Comparison of ENCODE assay signal across 2 cellular contexts in genomic region chr3:133767607-133768006, GRCh38.
TF ChIP-seq lines count a peak whose summit lies in the region.

No MANE protein-coding gene starts in this region.

TF ChIP-seq in HepG2, 621 proteins besides CTCF, POLR2A, EP300 and RAD21:
- TF ChIP-seq ZNF562 (CRISPR knock-in tag; IDR thresholded peaks at IDR 0.05; ENCODE audit: borderline replicate concordance) (no peak), RBFOX2 (IDR thresholded peaks at IDR 0.05; ENCODE audit: low read depth, low read length) (peak; percentile 53; the same call in 1 of the 2 replicates), RBM22 (optimal IDR thresholded peaks at IDR 0.05; ENCODE audit: low read length) (peak; percentile 53), SYNCRIP (IDR thresholded peaks at IDR 0.05; ENCODE audit: insufficient read depth, low read depth, low read length) (no peak), GPN1 (CRISPR knock-in tag; IDR thresholded peaks at IDR 0.05; ENCODE audit: borderline replicate concordance) (no peak), ZNF350 (CRISPR knock-in tag; IDR thresholded peaks at IDR 0.05; ENCODE audit: borderline replicate concordance, low read depth) (no peak), RARA (CRISPR knock-in tag; IDR thresholded peaks at IDR 0.05) (no peak), CREB1 (IDR thresholded peaks at IDR 0.05) (peak; percentile 48; the same call in 1 of the 2 replicates), CREB1 (CRISPR knock-in tag; IDR thresholded peaks at IDR 0.05) (no peak), ATF7 (IDR thresholded peaks at IDR 0.05) (peak; percentile 95), ATF7 (CRISPR knock-in tag; IDR thresholded peaks at IDR 0.05) (no peak), SALL1 (CRISPR knock-in tag; IDR thresholded peaks at IDR 0.05) (no peak), MAZ (IDR thresholded peaks at IDR 0.05; ENCODE audit: borderline replicate concordance, low read depth, low read length) (no peak), MAZ (CRISPR knock-in tag; IDR thresholded peaks at IDR 0.05; ENCODE audit: low read depth) (no peak), NFE2L2 (IDR thresholded peaks at IDR 0.05; ENCODE audit: low read length) (no peak), ZSCAN25 (CRISPR knock-in tag; IDR thresholded peaks at IDR 0.05) (no peak), JUNB (CRISPR knock-in tag; IDR thresholded peaks at IDR 0.05; ENCODE audit: borderline replicate concordance) (no peak), PPARG (CRISPR knock-in tag; conservative IDR thresholded peaks at IDR 0.05) (no peak), HCFC1 (IDR thresholded peaks at IDR 0.05; ENCODE audit: low read depth, low read length) (no peak)
- TF ChIP-seq, protein P1, sequence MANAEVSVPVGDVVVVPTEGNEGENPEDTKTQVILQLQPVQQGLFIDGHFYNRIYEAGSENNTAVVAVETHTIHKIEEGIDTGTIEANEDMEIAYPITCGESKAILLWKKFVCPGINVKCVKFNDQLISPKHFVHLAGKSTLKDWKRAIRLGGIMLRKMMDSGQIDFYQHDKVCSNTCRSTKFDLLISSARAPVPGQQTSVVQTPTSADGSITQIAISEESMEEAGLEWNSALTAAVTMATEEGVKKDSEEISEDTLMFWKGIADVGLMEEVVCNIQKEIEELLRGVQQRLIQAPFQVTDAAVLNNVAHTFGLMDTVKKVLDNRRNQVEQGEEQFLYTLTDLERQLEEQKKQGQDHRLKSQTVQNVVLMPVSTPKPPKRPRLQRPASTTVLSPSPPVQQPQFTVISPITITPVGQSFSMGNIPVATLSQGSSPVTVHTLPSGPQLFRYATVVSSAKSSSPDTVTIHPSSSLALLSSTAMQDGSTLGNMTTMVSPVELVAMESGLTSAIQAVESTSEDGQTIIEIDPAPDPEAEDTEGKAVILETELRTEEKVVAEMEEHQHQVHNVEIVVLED (CRISPR knock-in tag; IDR thresholded peaks at IDR 0.05; ENCODE audit: borderline replicate concordance): no peak
- TF ChIP-seq, protein P2, sequence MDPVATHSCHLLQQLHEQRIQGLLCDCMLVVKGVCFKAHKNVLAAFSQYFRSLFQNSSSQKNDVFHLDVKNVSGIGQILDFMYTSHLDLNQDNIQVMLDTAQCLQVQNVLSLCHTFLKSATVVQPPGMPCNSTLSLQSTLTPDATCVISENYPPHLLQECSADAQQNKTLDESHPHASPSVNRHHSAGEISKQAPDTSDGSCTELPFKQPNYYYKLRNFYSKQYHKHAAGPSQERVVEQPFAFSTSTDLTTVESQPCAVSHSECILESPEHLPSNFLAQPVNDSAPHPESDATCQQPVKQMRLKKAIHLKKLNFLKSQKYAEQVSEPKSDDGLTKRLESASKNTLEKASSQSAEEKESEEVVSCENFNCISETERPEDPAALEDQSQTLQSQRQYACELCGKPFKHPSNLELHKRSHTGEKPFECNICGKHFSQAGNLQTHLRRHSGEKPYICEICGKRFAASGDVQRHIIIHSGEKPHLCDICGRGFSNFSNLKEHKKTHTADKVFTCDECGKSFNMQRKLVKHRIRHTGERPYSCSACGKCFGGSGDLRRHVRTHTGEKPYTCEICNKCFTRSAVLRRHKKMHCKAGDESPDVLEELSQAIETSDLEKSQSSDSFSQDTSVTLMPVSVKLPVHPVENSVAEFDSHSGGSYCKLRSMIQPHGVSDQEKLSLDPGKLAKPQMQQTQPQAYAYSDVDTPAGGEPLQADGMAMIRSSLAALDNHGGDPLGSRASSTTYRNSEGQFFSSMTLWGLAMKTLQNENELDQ (CRISPR knock-in tag; IDR thresholded peaks at IDR 0.05; ENCODE audit: borderline replicate concordance): no peak

TF ChIP-seq in GM12878, 131 proteins besides CTCF, POLR2A, EP300 and RAD21:
- TF ChIP-seq ZNF24 (IDR thresholded peaks at IDR 0.05) (no peak), ZBTB4 (CRISPR knock-in tag; IDR thresholded peaks at IDR 0.05) (no peak), ATF7 (IDR thresholded peaks at IDR 0.05; ENCODE audit: low read depth) (0 out of 2 replicates have a peak, but pooled peaks have one; percentile 20), MXI1 (IDR thresholded peaks at IDR 0.05; ENCODE audit: low read depth, low read length) (no peak), CBX5 (IDR thresholded peaks at IDR 0.05; ENCODE audit: low read depth) (no peak)
